ENCODE assay signal across 1 cellular context in genomic region chr1:179025125-179025974, GRCh38.
TF ChIP-seq lines count a peak whose summit lies in the region.

FAM20B (plus strand) TSS chr1:179025894; CDS start chr1:179043848, 17,954 bp downstream.

TF ChIP-seq in K562, 482 proteins besides CTCF, POLR2A, EP300 and RAD21 (continued from another document and continues in another):
- TF ChIP-seq TBP (optimal IDR thresholded peaks at IDR 0.05; ENCODE audit: low read depth, low read length) (peak; percentile 59), BHLHE40 (IDR thresholded peaks at IDR 0.05; ENCODE audit: low read length) (peak; percentile 81), NFRKB (IDR thresholded peaks at IDR 0.05; ENCODE audit: low read depth) (peak; percentile 99), DNMT1 (IDR thresholded peaks at IDR 0.05) (peak; percentile 96), MIER1 (IDR thresholded peaks at IDR 0.05; ENCODE audit: low read depth) (peak; percentile 74; the same call in 1 of the 2 replicates), HDAC2 (IDR thresholded peaks at IDR 0.05) (peak; percentile 78), ZNF77 (CRISPR knock-in tag; IDR thresholded peaks at IDR 0.05) (no peak), ZBTB40 (IDR thresholded peaks at IDR 0.05) (peak; percentile 68), ZBTB40 (CRISPR knock-in tag; IDR thresholded peaks at IDR 0.05) (no peak), ZBTB49 (CRISPR knock-in tag; IDR thresholded peaks at IDR 0.05; ENCODE audit: borderline replicate concordance) (no peak), MYNN (IDR thresholded peaks at IDR 0.05) (peak; percentile 51; the same call in 1 of the 2 replicates), MYNN (CRISPR knock-in tag; IDR thresholded peaks at IDR 0.05) (no peak), ZNF280B (CRISPR knock-in tag; IDR thresholded peaks at IDR 0.05) (no peak), HDGF (IDR thresholded peaks at IDR 0.05) (peak; percentile 71; the same call in 1 of the 2 replicates), ATF7 (IDR thresholded peaks at IDR 0.05) (peak; percentile 92), ATF4 (CRISPR knock-in tag; IDR thresholded peaks at IDR 0.05) (0 out of 2 replicates have a peak, but pooled peaks have one; percentile 49), HEY1 (CRISPR knock-in tag; IDR thresholded peaks at IDR 0.05; ENCODE audit: borderline replicate concordance) (no peak), GMEB1 (CRISPR knock-in tag; IDR thresholded peaks at IDR 0.05) (0 out of 2 replicates have a peak, but pooled peaks have one; percentile 16), MITF (IDR thresholded peaks at IDR 0.05) (no peak), NEUROD1 (IDR thresholded peaks at IDR 0.05; ENCODE audit: borderline replicate concordance, low read depth, low read length, partially characterized antibody) (peak; percentile 81), VEZF1 (CRISPR knock-in tag; IDR thresholded peaks at IDR 0.05) (peak; percentile 98), ZNF184 (CRISPR knock-in tag; IDR thresholded peaks at IDR 0.05) (no peak), CTCFL (IDR thresholded peaks at IDR 0.05; ENCODE audit: borderline replicate concordance, insufficient read depth, low read depth, low read length, poor library complexity, severe bottlenecking) (peak; percentile 33), PREB (CRISPR knock-in tag; IDR thresholded peaks at IDR 0.05) (no peak), ARID1B (IDR thresholded peaks at IDR 0.05) (peak; percentile 56), KLF10 (CRISPR knock-in tag; IDR thresholded peaks at IDR 0.05) (no peak), CAMTA2 (CRISPR knock-in tag; conservative IDR thresholded peaks at IDR 0.05) (0 out of 2 replicates have a peak, but pooled peaks have one; percentile 11), PCBP1 (IDR thresholded peaks at IDR 0.05; ENCODE audit: low read depth, low read length, poor library complexity, severe bottlenecking) (peak; percentile 84), JUN (IDR thresholded peaks at IDR 0.05; ENCODE audit: borderline replicate concordance, low read depth, low read length) (peak; percentile 54; the same call in 1 of the 2 replicates), JUN (CRISPR knock-in tag; IDR thresholded peaks at IDR 0.05; ENCODE audit: borderline replicate concordance) (no peak), E2F3 (CRISPR knock-in tag; IDR thresholded peaks at IDR 0.05) (no peak), CXXC5 (CRISPR knock-in tag; IDR thresholded peaks at IDR 0.05) (peak; percentile 79)
